ENCODE assay signal across 21 cellular contexts in the genomic region with DNA sequence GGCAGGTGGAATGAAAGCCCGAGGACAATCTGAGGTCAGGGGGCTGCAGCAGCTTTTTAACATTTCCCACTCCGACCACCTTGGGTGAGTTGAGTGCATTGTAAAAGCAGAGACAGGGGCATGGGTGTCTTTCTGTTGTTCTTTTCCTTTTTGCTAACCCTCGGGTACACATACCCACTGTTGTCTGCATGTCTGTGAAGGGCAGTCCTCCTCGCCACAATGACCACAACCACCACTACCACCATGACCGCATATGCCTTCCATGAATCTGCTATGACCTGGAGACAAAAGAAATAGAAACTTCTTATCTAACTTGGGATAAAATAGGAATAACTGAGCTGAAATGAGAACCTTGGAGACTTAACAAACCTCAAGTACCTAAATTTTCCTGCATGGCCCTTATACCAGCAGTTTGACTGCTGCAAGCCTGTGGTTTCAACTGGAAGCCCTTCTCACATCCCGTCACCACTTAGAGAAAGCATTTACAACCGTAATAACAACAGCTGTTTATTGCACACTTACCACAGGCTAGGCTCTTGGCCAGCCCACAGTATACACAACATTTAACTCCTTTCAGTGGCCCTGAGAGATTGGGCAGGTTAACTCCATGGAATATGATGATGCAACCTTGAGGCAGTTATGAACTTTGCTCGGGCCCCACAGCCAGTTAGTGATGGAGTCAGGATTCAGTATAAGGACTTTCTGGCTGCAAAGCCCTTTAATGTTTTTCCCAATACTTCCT.
DNase-seq lines count a peak whose midpoint lies in the region; ATAC-seq and TF ChIP-seq lines count a peak whose summit lies in the region.
"Had no signal": no experiment of that assay in that cellular context is flagged by ENCODE, and none has a peak within 500 bp of the region (broad histone marks: within the 10 kb centered on the region; RNA-seq: fewer than 3 reads in every experiment).

No MANE protein-coding gene starts in this region.

- POLR2A ChIA-PET in A673 (lab: Charles Lee; ENCODE audit: low non-redundant PET), result no interaction called here

- no TSS peak for BruUV-seq in A673 (replicated peaks; lab: Mats Ljungman, UMichigan)

- no peak for ATAC-seq in activated CD8-positive, alpha-beta memory T cell treated with anti-CD3 and anti-CD28 coated beads, Interleukin-2, amount 10 ng/mL, durations not matched to agents 7 days and 5 days
- ATAC-seq in stimulated activated effector memory CD8-positive, alpha-beta T cell treated with anti-CD3 and anti-CD28 coated beads, Interleukin-12 subunit alpha, Interleukin-12 subunit beta, amount 100 ng/mL, for 72 hours, result peak; percentile 56
- no peak for ATAC-seq in GM18873 (IDR thresholded peaks at IDR 0.05; ENCODE audit: low FRiP score, unreplicated experiment)
- ATAC-seq: stimulated activated naive CD8-positive, alpha-beta T cell treated with anti-CD3 and anti-CD28 coated beads, Interleukin-15, Interleukin-2, amounts not matched to agents 100 U/mL and 50 U/mL, for 24 hours; T-cell had no signal

- TF ChIP-seq CTCF in fibroblast of villous mesenchyme (IDR thresholded peaks at IDR 0.05; ENCODE audit: insufficient read depth, low read depth, low read length) (no peak), A673 (conservative IDR thresholded peaks at IDR 0.05; ENCODE audit: low read depth, low read length) (no peak)

- no peaks in the 10 kb centered on the region for H3K9me3 Mint-ChIP-seq in activated CD8-positive, alpha-beta memory T cell treated with anti-CD3 and anti-CD28 coated beads, Interleukin-2, amount 10 ng/mL, durations not matched to agents 7 days and 5 days (ENCODE audit: low read depth)
- no peaks in the 10 kb centered on the region for H3K9me3 Mint-ChIP-seq in stimulated activated effector memory CD8-positive, alpha-beta T cell treated with anti-CD3 and anti-CD28 coated beads, Interleukin-12 subunit alpha, Interleukin-12 subunit beta, amount 100 ng/mL, for 72 hours
- H3K9me3 Mint-ChIP-seq: T-cell had no signal

- intact Hi-C loops in A673 (cut with micrococcal nuclease; ENCODE audit: unreplicated experiment), result no loop called here

- no peaks in the 10 kb centered on the region for H3K27me3 ChIP-seq in SJCRH30
- no peaks in the 10 kb centered on the region for H3K27me3 ChIP-seq in A673 (replicated peaks; ENCODE audit: insufficient read depth, low read depth, low read length, poor library complexity)
- H3K27me3 ChIP-seq: uterus had no signal

- H3K4me1 ChIP-seq in SJCRH30 (peaks cover 10% of the 10 kb centered on the region; the same call in 1 of the 2 replicates), A673 (ENCODE audit: insufficient read depth, low read length, poor library complexity, severe bottlenecking) (no peaks in the 10 kb centered on the region)
- H3K4me1 ChIP-seq: Caco-2, uterus had no signal

- H3K4me3 ChIP-seq in SJCRH30, result no peak overlapping the region
- no peak overlapping the region for H3K4me3 ChIP-seq in fibroblast of villous mesenchyme (ENCODE audit: low read depth, low read length)
- H3K4me3 ChIP-seq in A673 (ENCODE audit: low read depth, low read length, poor library complexity, severe bottlenecking), result no peak overlapping the region
- H3K4me3 ChIP-seq: coronary artery, uterus had no signal

- H3K27ac ChIP-seq in SJCRH30, result no peak overlapping the region
- H3K27ac ChIP-seq in A673 (ENCODE audit: low read depth, low read length, poor library complexity, severe bottlenecking), result no peak overlapping the region
- H3K27ac ChIP-seq: coronary artery, epithelial cell of prostate, RWPE1, uterus, WERI-Rb-1 had no signal

- H3K36me3 ChIP-seq in SJCRH30 (no peaks in the 10 kb centered on the region), A673 (ENCODE audit: insufficient read depth, low read length, poor library complexity, severe bottlenecking) (no peaks in the 10 kb centered on the region)
- H3K36me3 ChIP-seq: uterus, WERI-Rb-1 had no signal

- H3K4me1 Mint-ChIP-seq in activated CD8-positive, alpha-beta memory T cell treated with anti-CD3 and anti-CD28 coated beads, Interleukin-2, amount 10 ng/mL, durations not matched to agents 7 days and 5 days, result peaks cover 9% of the 10 kb centered on the region
- peaks cover 19% of the 10 kb centered on the region for H3K4me1 Mint-ChIP-seq in stimulated activated effector memory CD8-positive, alpha-beta T cell treated with anti-CD3 and anti-CD28 coated beads, Interleukin-12 subunit alpha, Interleukin-12 subunit beta, amount 100 ng/mL, for 72 hours

- DNase-seq in activated CD8-positive, alpha-beta memory T cell treated with anti-CD3 and anti-CD28 coated beads, Interleukin-2, amount 10 ng/mL, durations not matched to agents 7 days and 5 days, result peak; percentile 39
- DNase-seq in activated CD8-positive, alpha-beta memory T cell treated with anti-CD3 and anti-CD28 coated beads, Interleukin-2, amount 50 U/mL, for 4 hours, result no peak
- DNase-seq in SJCRH30 (peak; percentile 45 to 69), fibroblast of villous mesenchyme (ENCODE audit: low read depth) (peak; percentile 94), A673 (ENCODE audit: low spot score) (no peak), EL (no peak)
- peak in 1 of 2 donors; percentile 3 for DNase-seq in stimulated activated effector memory CD8-positive, alpha-beta T cell treated with anti-CD3 and anti-CD28 coated beads, Interleukin-12 subunit alpha, Interleukin-12 subunit beta, amount 100 ng/mL, for 72 hours (ENCODE audit: low spot score in 2 of 2)
- DNase-seq: ACHN; activated effector memory CD4-positive, alpha-beta T cell treated with anti-CD3 and anti-CD28 coated beads, Interleukin-2, amount 50 U/mL, for 16 hours; aorta; Caco-2; NCI-H2107; NCI-H748 treated with DMSO at 0.1 percent for 48 hours; stimulated activated naive CD8-positive, alpha-beta T cell treated with anti-CD3 and anti-CD28 coated beads, Interleukin-15, Interleukin-2, amounts not matched to agents 100 U/mL and 50 U/mL, for 24 hours; T-cell; uterus; WERI-Rb-1 had no signal

- H3K9me3 ChIP-seq in SJCRH30 (replicated peaks) (no peaks in the 10 kb centered on the region), A673 (ENCODE audit: low read depth, low read length, poor library complexity, severe bottlenecking) (no peaks in the 10 kb centered on the region)
- H3K9me3 ChIP-seq: uterus had no signal

- CTCF ChIA-PET in activated CD8-positive, alpha-beta memory T cell treated with anti-CD3 and anti-CD28 coated beads, Interleukin-2, amount 10 ng/mL, durations not matched to agents 7 days and 5 days (lab: Charles Lee), result no interaction called here
- CTCF ChIA-PET in A673 (lab: Charles Lee), result no interaction called here

- no peak overlapping the region for H3K27ac Mint-ChIP-seq in activated CD8-positive, alpha-beta memory T cell treated with anti-CD3 and anti-CD28 coated beads, Interleukin-2, amount 10 ng/mL, durations not matched to agents 7 days and 5 days
- no peak overlapping the region for H3K27ac Mint-ChIP-seq in stimulated activated effector memory CD8-positive, alpha-beta T cell treated with anti-CD3 and anti-CD28 coated beads, Interleukin-12 subunit alpha, Interleukin-12 subunit beta, amount 100 ng/mL, for 72 hours
- H3K27ac Mint-ChIP-seq: T-cell had no signal

- no peaks in the 10 kb centered on the region for H3K36me3 Mint-ChIP-seq in activated CD8-positive, alpha-beta memory T cell treated with anti-CD3 and anti-CD28 coated beads, Interleukin-2, amount 10 ng/mL, durations not matched to agents 7 days and 5 days
- H3K36me3 Mint-ChIP-seq in stimulated activated effector memory CD8-positive, alpha-beta T cell treated with anti-CD3 and anti-CD28 coated beads, Interleukin-12 subunit alpha, Interleukin-12 subunit beta, amount 100 ng/mL, for 72 hours, result no peaks in the 10 kb centered on the region
- H3K36me3 Mint-ChIP-seq: T-cell had no signal

- no peak overlapping the region for H3K4me3 Mint-ChIP-seq in activated CD8-positive, alpha-beta memory T cell treated with anti-CD3 and anti-CD28 coated beads, Interleukin-2, amount 10 ng/mL, durations not matched to agents 7 days and 5 days
- H3K4me3 Mint-ChIP-seq in stimulated activated effector memory CD8-positive, alpha-beta T cell treated with anti-CD3 and anti-CD28 coated beads, Interleukin-12 subunit alpha, Interleukin-12 subunit beta, amount 100 ng/mL, for 72 hours, result no peak overlapping the region
- H3K4me3 Mint-ChIP-seq: T-cell had no signal

- no peaks in the 10 kb centered on the region for H3K27me3 Mint-ChIP-seq in activated CD8-positive, alpha-beta memory T cell treated with anti-CD3 and anti-CD28 coated beads, Interleukin-2, amount 10 ng/mL, durations not matched to agents 7 days and 5 days
- H3K27me3 Mint-ChIP-seq: T-cell had no signal

Comparison
In these comparisons a context has a peak if more than half of its experiments do, and no peak if none do; other contexts are left out.
1. DNase-seq: peak in activated CD8-positive, alpha-beta memory T cell treated with anti-CD3 and anti-CD28 coated beads, Interleukin-2, amount 10 ng/mL, durations not matched to agents 7 days and 5 days (single experiment), SJCRH30 (2 of 2) and fibroblast of villous mesenchyme (single experiment); none in activated CD8-positive, alpha-beta memory T cell treated with anti-CD3 and anti-CD28 coated beads, Interleukin-2, amount 50 U/mL, for 4 hours (single experiment), A673 (single experiment) and EL (single experiment).